ENCODE assay signal across 1 cellular context in genomic region chr6:99393698-99394531, GRCh38.
TF ChIP-seq lines count a peak whose summit lies in the region.

A gene with protein sequence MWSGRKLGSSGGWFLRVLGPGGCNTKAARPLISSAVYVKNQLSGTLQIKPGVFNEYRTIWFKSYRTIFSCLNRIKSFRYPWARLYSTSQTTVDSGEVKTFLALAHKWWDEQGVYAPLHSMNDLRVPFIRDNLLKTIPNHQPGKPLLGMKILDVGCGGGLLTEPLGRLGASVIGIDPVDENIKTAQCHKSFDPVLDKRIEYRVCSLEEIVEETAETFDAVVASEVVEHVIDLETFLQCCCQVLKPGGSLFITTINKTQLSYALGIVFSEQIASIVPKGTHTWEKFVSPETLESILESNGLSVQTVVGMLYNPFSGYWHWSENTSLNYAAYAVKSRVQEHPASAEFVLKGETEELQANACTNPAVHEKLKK (minus strand): TSS chr6:99394195. CDS start chr6:99394179, 16 bp downstream.

TF ChIP-seq in HepG2, 621 proteins besides CTCF, POLR2A, EP300 and RAD21 (continued from another document and continues in another):
- TF ChIP-seq ATF5 (CRISPR knock-in tag; IDR thresholded peaks at IDR 0.05; ENCODE audit: low read depth) (no peak), GATA4 (IDR thresholded peaks at IDR 0.05; ENCODE audit: borderline replicate concordance, low read depth) (peak; percentile 48; the same call in 1 of the 2 replicates), IRF9 (CRISPR knock-in tag; IDR thresholded peaks at IDR 0.05; ENCODE audit: borderline replicate concordance) (no peak), MED13 (CRISPR knock-in tag; IDR thresholded peaks at IDR 0.05) (no peak), CHD2 (IDR thresholded peaks at IDR 0.05; ENCODE audit: low read depth, low read length) (peak; percentile 93), ZNF781 (CRISPR knock-in tag; IDR thresholded peaks at IDR 0.05; ENCODE audit: borderline replicate concordance, not compliant biosample characterization) (peak; percentile 90), ZNF570 (CRISPR knock-in tag; IDR thresholded peaks at IDR 0.05; ENCODE audit: borderline replicate concordance) (no peak), ZNF501 (CRISPR knock-in tag; IDR thresholded peaks at IDR 0.05) (peak; percentile 86), GFI1 (CRISPR knock-in tag; IDR thresholded peaks at IDR 0.05; ENCODE audit: borderline replicate concordance) (peak; percentile 51; the same call in 1 of the 2 replicates), POLR2G (IDR thresholded peaks at IDR 0.05; ENCODE audit: low read depth, low read length) (peak; percentile 96), ZBTB7B (CRISPR knock-in tag; IDR thresholded peaks at IDR 0.05) (0 out of 2 replicates have a peak, but pooled peaks have one; percentile 50), RFX3 (CRISPR knock-in tag; IDR thresholded peaks at IDR 0.05) (0 out of 2 replicates have a peak, but pooled peaks have one; percentile 18), TP53 (CRISPR knock-in tag; conservative IDR thresholded peaks at IDR 0.05) (no peak; the same call in 1 of the 2 replicates), ZNF350 (CRISPR knock-in tag; IDR thresholded peaks at IDR 0.05; ENCODE audit: borderline replicate concordance, low read depth) (peak; percentile 73; the same call in 1 of the 2 replicates), PAX8 (CRISPR knock-in tag; IDR thresholded peaks at IDR 0.05; ENCODE audit: borderline replicate concordance) (0 out of 2 replicates have a peak, but pooled peaks have one; percentile 72), KDM6A (CRISPR knock-in tag; IDR thresholded peaks at IDR 0.05; ENCODE audit: low read depth) (0 out of 2 replicates have a peak, but pooled peaks have one; percentile 24), CENPT (CRISPR knock-in tag; IDR thresholded peaks at IDR 0.05; ENCODE audit: low read depth) (no peak), ZNF468 (CRISPR knock-in tag; IDR thresholded peaks at IDR 0.05) (no peak), ZNF576 (CRISPR knock-in tag; IDR thresholded peaks at IDR 0.05) (no peak), CSRNP2 (CRISPR knock-in tag; conservative IDR thresholded peaks at IDR 0.05; ENCODE audit: low read depth) (no peak), ZNF691 (CRISPR knock-in tag; IDR thresholded peaks at IDR 0.05; ENCODE audit: borderline replicate concordance, low read depth) (peak; percentile 71; the same call in 1 of the 2 replicates), KMT2A (CRISPR knock-in tag; IDR thresholded peaks at IDR 0.05) (peak; percentile 68; the same call in 1 of the 2 replicates), SMAD1 (CRISPR knock-in tag; IDR thresholded peaks at IDR 0.05; ENCODE audit: borderline replicate concordance, low read depth) (peak; percentile 81; the same call in 1 of the 2 replicates), ZNF280D (CRISPR knock-in tag; IDR thresholded peaks at IDR 0.05) (0 out of 2 replicates have a peak, but pooled peaks have one; percentile 19), TCF7L2 (IDR thresholded peaks at IDR 0.05; ENCODE audit: low read depth, low read length) (no peak), TRAFD1 (CRISPR knock-in tag; IDR thresholded peaks at IDR 0.05; ENCODE audit: borderline replicate concordance) (no peak), DR1 (CRISPR knock-in tag; IDR thresholded peaks at IDR 0.05) (no peak; the same call in 1 of the 2 replicates), ZNF510 (CRISPR knock-in tag; IDR thresholded peaks at IDR 0.05; ENCODE audit: low read depth) (peak; percentile 85; the same call in 1 of the 2 replicates), ZNF224 (CRISPR knock-in tag; IDR thresholded peaks at IDR 0.05) (peak; percentile 32; the same call in 1 of the 2 replicates), KMT2B (CRISPR knock-in tag; IDR thresholded peaks at IDR 0.05) (peak; percentile 50; the same call in 1 of the 2 replicates), NBN (conservative IDR thresholded peaks at IDR 0.05) (no peak), ZNF761 (CRISPR knock-in tag; conservative IDR thresholded peaks at IDR 0.05) (no peak; the same call in 1 of the 2 replicates), ZNF550 (CRISPR knock-in tag; IDR thresholded peaks at IDR 0.05; ENCODE audit: borderline replicate concordance) (peak; percentile 34; the same call in 1 of the 2 replicates), MED8 (CRISPR knock-in tag; IDR thresholded peaks at IDR 0.05; ENCODE audit: insufficient replicate concordance) (no peak), ZNF766 (CRISPR knock-in tag; IDR thresholded peaks at IDR 0.05; ENCODE audit: borderline replicate concordance) (peak; percentile 70; the same call in 1 of the 2 replicates), NKX3-1 (CRISPR knock-in tag; IDR thresholded peaks at IDR 0.05) (peak; percentile 22; the same call in 1 of the 2 replicates), ZNF780A (CRISPR knock-in tag; IDR thresholded peaks at IDR 0.05) (no peak), ZNF17 (CRISPR knock-in tag; IDR thresholded peaks at IDR 0.05) (peak; percentile 72; the same call in 1 of the 2 replicates), SATB2 (CRISPR knock-in tag; IDR thresholded peaks at IDR 0.05) (0 out of 2 replicates have a peak, but pooled peaks have one; percentile 65), ZFP91 (CRISPR knock-in tag; IDR thresholded peaks at IDR 0.05; ENCODE audit: borderline replicate concordance) (peak; percentile 57; the same call in 1 of the 2 replicates)
- TF ChIP-seq, protein P1, sequence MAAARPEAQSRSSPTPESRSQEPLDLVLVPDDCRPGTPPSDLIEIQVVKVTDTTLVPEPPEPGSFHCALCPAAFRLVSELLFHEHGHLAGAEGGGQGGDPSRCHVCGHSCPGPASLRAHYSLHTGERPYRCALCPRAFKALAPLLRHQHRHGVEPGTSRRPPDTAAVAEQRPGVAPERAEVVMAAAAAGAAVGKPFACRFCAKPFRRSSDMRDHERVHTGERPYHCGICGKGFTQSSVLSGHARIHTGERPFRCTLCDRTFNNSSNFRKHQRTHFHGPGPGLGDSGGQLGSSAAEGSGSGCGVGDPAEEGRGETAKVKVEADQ (CRISPR knock-in tag; IDR thresholded peaks at IDR 0.05; ENCODE audit: borderline replicate concordance): no peak
- TF ChIP-seq, protein P2, sequence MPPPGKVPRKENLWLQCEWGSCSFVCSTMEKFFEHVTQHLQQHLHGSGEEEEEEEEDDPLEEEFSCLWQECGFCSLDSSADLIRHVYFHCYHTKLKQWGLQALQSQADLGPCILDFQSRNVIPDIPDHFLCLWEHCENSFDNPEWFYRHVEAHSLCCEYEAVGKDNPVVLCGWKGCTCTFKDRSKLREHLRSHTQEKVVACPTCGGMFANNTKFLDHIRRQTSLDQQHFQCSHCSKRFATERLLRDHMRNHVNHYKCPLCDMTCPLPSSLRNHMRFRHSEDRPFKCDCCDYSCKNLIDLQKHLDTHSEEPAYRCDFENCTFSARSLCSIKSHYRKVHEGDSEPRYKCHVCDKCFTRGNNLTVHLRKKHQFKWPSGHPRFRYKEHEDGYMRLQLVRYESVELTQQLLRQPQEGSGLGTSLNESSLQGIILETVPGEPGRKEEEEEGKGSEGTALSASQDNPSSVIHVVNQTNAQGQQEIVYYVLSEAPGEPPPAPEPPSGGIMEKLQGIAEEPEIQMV (CRISPR knock-in tag; IDR thresholded peaks at IDR 0.05; ENCODE audit: low read depth): peak; percentile 77
- TF ChIP-seq, protein P3, sequence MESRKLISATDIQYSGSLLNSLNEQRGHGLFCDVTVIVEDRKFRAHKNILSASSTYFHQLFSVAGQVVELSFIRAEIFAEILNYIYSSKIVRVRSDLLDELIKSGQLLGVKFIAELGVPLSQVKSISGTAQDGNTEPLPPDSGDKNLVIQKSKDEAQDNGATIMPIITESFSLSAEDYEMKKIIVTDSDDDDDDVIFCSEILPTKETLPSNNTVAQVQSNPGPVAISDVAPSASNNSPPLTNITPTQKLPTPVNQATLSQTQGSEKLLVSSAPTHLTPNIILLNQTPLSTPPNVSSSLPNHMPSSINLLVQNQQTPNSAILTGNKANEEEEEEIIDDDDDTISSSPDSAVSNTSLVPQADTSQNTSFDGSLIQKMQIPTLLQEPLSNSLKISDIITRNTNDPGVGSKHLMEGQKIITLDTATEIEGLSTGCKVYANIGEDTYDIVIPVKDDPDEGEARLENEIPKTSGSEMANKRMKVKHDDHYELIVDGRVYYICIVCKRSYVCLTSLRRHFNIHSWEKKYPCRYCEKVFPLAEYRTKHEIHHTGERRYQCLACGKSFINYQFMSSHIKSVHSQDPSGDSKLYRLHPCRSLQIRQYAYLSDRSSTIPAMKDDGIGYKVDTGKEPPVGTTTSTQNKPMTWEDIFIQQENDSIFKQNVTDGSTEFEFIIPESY (CRISPR knock-in tag; IDR thresholded peaks at IDR 0.05): peak; percentile 66
